In the genomic region with DNA sequence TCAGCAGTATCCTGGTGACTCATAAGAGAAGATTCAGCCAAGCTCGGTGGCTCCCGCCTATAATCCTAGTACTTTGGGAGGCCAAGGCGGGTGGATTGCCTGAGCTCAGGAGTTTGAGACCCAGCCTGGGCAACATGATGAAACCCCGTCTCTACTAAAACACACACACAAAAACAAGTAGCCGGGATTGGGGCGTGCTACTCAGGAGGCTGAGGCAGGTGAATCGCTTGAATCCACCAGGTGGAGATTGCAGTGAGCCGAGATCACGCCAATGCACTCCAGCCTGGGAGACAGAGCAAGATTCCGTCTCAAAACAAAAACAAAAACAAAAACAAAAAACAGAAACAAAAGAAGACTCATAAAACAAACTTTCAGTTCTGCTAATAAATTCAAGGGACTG, we compare ENCODE assay signal across 31 cellular contexts.
"Had no signal": no experiment of that assay in that cellular context is flagged by ENCODE, and none has a peak within 500 bp of the region (broad histone marks: within the 10 kb centered on the region; RNA-seq: fewer than 3 reads in every experiment).

No MANE protein-coding gene starts in this region.

- H3K4me1 ChIP-seq: colonic mucosa, esophagus muscularis mucosa, heart right ventricle, prostate gland, right atrium auricular region, suprapubic skin, transverse colon, upper lobe of right lung, vagina had no signal

- H3K27ac ChIP-seq: colonic mucosa, esophagus muscularis mucosa, heart right ventricle, prostate gland, right atrium auricular region, suprapubic skin, transverse colon, upper lobe of right lung, vagina had no signal

- FAIRE-seq: endothelial cell of umbilical vein had no signal

- H3K4me3 ChIP-seq: colonic mucosa, esophagus muscularis mucosa, heart right ventricle, lung, prostate gland, right atrium auricular region, smooth muscle cell, suprapubic skin, transverse colon, upper lobe of right lung, vagina had no signal

- H3K27me3 ChIP-seq: colonic mucosa, esophagus muscularis mucosa, heart right ventricle, right atrium auricular region, suprapubic skin, transverse colon, upper lobe of right lung, vagina had no signal

- H3K9me3 ChIP-seq: colonic mucosa, esophagus muscularis mucosa, heart right ventricle, prostate gland, right atrium auricular region, suprapubic skin, transverse colon, upper lobe of right lung, vagina had no signal

- H3K36me3 ChIP-seq: colonic mucosa, esophagus muscularis mucosa, heart right ventricle, prostate gland, right atrium auricular region, suprapubic skin, transverse colon, upper lobe of right lung, vagina had no signal

- ATAC-seq: heart right ventricle; left ventricle myocardium superior; naive thymus-derived CD8-positive, alpha-beta T cell; sciatic nerve; stimulated activated naive CD8-positive, alpha-beta T cell treated with anti-CD3 and anti-CD28 coated beads, Interleukin-15, amount 100 ng/mL, for 72 hours; upper lobe of right lung had no signal

- DNase-seq: colonic mucosa; effector CD8-positive, alpha-beta T cell; foreskin melanocyte; glutamatergic neuron; heart right ventricle; hippocampal formation; immature natural killer cell; islet precursor cell; kidney glomerular epithelial cell; left ventricle myocardium superior; midbrain; naive thymus-derived CD8-positive, alpha-beta T cell; nephron progenitor cell; nucleus accumbens; stimulated activated CD4-positive, alpha-beta T cell treated with anti-CD3 and anti-CD28 coated beads, Interleukin-12 subunit alpha, Interleukin-12 subunit beta, amount 100 ng/mL, for 4 hours; stimulated activated CD4-positive, alpha-beta T cell treated with anti-CD3 and anti-CD28 coated beads, Interleukin-1b, Interleukin-23, amount 100 ng/mL, for 48 hours; stimulated activated CD4-positive, alpha-beta T cell treated with anti-CD3 and anti-CD28 coated beads, Interleukin-4, amount 100 ng/mL, for 1 hour; stimulated activated CD8-positive, alpha-beta memory T cell treated with anti-CD3 and anti-CD28 coated beads, Interleukin-4, amount 100 ng/mL, for 48 hours; stimulated activated naive CD4-positive, alpha-beta T cell; stimulated activated naive CD8-positive, alpha-beta T cell treated with anti-CD3 and anti-CD28 coated beads, Interleukin-15, amount 100 ng/mL, for 72 hours; transverse colon; upper lobe of right lung had no signal

- H3K4me2 ChIP-seq: smooth muscle cell had no signal
